In genomic region chr12:110100315-110100970, GRCh38 we compare ENCODE assay signal across 8 cellular contexts. TPM values are rescaled to one million over a fixed set of nuclear protein-coding genes. Genes with fewer than 3 reads are reported as not detected.
A peak's percentile ranks its signal among the peaks of the same experiment; 100 is the strongest.
DNase-seq lines count a peak whose midpoint lies in the region; ATAC-seq and TF ChIP-seq lines count a peak whose summit lies in the region.

No MANE protein-coding gene starts in this region.

- H3K9me3 ChIP-seq in gastrocnemius medialis, result no peaks in the 10 kb centered on the region

- H3K36me3 ChIP-seq in gastrocnemius medialis, result no peaks in the 10 kb centered on the region

- intact Hi-C loops in gastrocnemius medialis (cut with DNase I; ENCODE audit: low total_unique reads), result loop anchor here (1.0 to 10.0 kb wide), 5 partner anchors 124 to 484 kb away; partner anchors contain the start of genes ANAPC7 and PPTC7

- POLR2A ChIA-PET in T-cell (lab: Charles Lee), result interaction anchor here in 1 of 2 donors (0.7 kb wide), 2 partner anchors 99 to 331 kb away, joined by 4 read pairs; no protein-coding TSS in a partner anchor

- peak; percentile 52 for DNase-seq in NCI-H1092 treated with DMSO at 0.1 percent for 48 hours (lab: John Stamatoyannopoulos, UW)
- DNase-seq in NCI-H1092 (lab: John Stamatoyannopoulos, UW), result no peak
- peak; percentile 66 for DNase-seq in NCI-H1417 treated with DMSO at 0.1 percent for 48 hours (lab: John Stamatoyannopoulos, UW)
- DNase-seq in T-cell, result peak in 32 of 34 experiments; percentile 13 to 64 (median 41)
- peak in 50 of 58 donors; percentile 2 to 87 (median 50) for DNase-seq in anterior cingulate cortex (lab: John Stamatoyannopoulos, UW)
- peak; percentile 45 for DNase-seq in hepatic stellate cell (ENCODE audit: low spot score)
- DNase-seq in gastrocnemius medialis, result peak; percentile 50 to 60

- TF ChIP-seq CTCF in gastrocnemius medialis (IDR thresholded peaks at IDR 0.05 in 4 of 5, conservative IDR thresholded peaks at IDR 0.05 in 1 of 5), result peak; percentile 87 to 96 (median 92)

- TF ChIP-seq POLR2A in gastrocnemius medialis (IDR thresholded peaks at IDR 0.05), result no peak

- peaks cover 17 to 22% of the 10 kb centered on the region in 2 donors for H3K4me1 ChIP-seq in gastrocnemius medialis

- H3K4me1 Mint-ChIP-seq in T-cell, result peaks cover 5 to 8% (median 8%) of the 10 kb centered on the region in 3 donors

- H3K27me3 Mint-ChIP-seq in T-cell, result peaks cover 0 to 2% of the 10 kb centered on the region in 2 donors

- H3K4me3 ChIP-seq in gastrocnemius medialis, result no peak overlapping the region

- no peaks in the 10 kb centered on the region for H3K27me3 ChIP-seq in gastrocnemius medialis

- H3K27ac Mint-ChIP-seq in T-cell, result peak overlapping the region; percentile 53 to 67

- no peaks in the 10 kb centered on the region for H3K36me3 Mint-ChIP-seq in T-cell

- ATAC-seq in HG02678 (IDR thresholded peaks at IDR 0.05; ENCODE audit: unreplicated experiment) (peak; percentile 82), T-cell (replicated peaks in 1 of 4) (peak; percentile 78 to 84 (median 80)), gastrocnemius medialis (peak; percentile 47 to 69)

- peak overlapping the region; percentile 19 to 82 (median 60) for H3K27ac ChIP-seq in gastrocnemius medialis

- CTCF ChIA-PET in T-cell (lab: Charles Lee), result interaction anchor here (0.6 to 3.7 kb wide), 19 partner anchors 9 to 953 kb away, joined by 3 to 38 read pairs (median 3); partner anchors contain the start of gene IFT81 (in 2 of the 2)

- no peaks in the 10 kb centered on the region for H3K9me3 Mint-ChIP-seq in T-cell

- peak overlapping the region in 1 of 3 donors; percentile 13 for H3K4me3 Mint-ChIP-seq in T-cell

- in situ Hi-C loops in gastrocnemius medialis (cut with MboI; ENCODE audit: low sequenced_read_pairs in 4 of 4), result loop anchor here in 2 of 4 donors (5.0 to 10.0 kb wide), 3 partner anchors 124 to 332 kb away; no protein-coding TSS in a partner anchor

RNA-seq across cellular contexts. Expression of gene IFT81, which starts 23.7 kb away (rescaled TPM):
- 1 to 10 TPM in 4 of 5 donors, under 1 TPM in 1; 0.73 to 2.3 (median 1.5) TPM for total RNA-seq in T-cell
- total RNA-seq in gastrocnemius medialis, result 1 to 10 TPM; 3.3 to 4.5 (median 3.7) TPM

RNA-seq across cellular contexts. Expression of gene C12orf76, which starts 52.1 kb away (rescaled TPM):
- total RNA-seq in T-cell (10 to 100 TPM; 13.6 to 31.0 (median 28.5) TPM), gastrocnemius medialis (10 to 100 TPM in 1 of 4 donors, 1 to 10 TPM in 3; 3.0 to 22.8 (median 8.0) TPM)
